ENCODE assay signal across 14 cellular contexts in genomic region chr11:104352036-104352435, GRCh38.
DNase-seq lines count a peak whose midpoint lies in the region; TF ChIP-seq lines count a peak whose summit lies in the region.
"Had no signal": no experiment of that assay in that cellular context is flagged by ENCODE, and none has a peak within 500 bp of the region (broad histone marks: within the 10 kb centered on the region; RNA-seq: fewer than 3 reads in every experiment).

No MANE protein-coding gene starts in this region.

- H3K79me2 ChIP-seq in mammary epithelial cell (ENCODE audit: insufficient read depth, low read length) = no peaks in the 10 kb centered on the region

- H3K36me3 ChIP-seq in mammary epithelial cell (ENCODE audit: insufficient read depth, low read length) = no peaks in the 10 kb centered on the region

- dilution Hi-C loops in mammary epithelial cell (cut with HindIII; ENCODE audit: low sequenced_read_pairs) = no loop called here

- H3K4me2 ChIP-seq in mammary epithelial cell (ENCODE audit: insufficient read depth, low read depth, low read length) = no peak overlapping the region

- peak in 2 of 3 experiments; percentile 16 to 28 for DNase-seq in NCI-H1417 (lab: John Stamatoyannopoulos, UW)
- no peak for DNase-seq in NCI-H1417 treated with DMSO at 0.1 percent for 48 hours (lab: John Stamatoyannopoulos, UW)
- peak; percentile 14 for DNase-seq in NCI-H510A (lab: John Stamatoyannopoulos, UW)
- DNase-seq in mammary epithelial cell = peak; percentile 30
- peak; percentile 52 for DNase-seq in renal cortical epithelial cell (ENCODE audit: low read depth)
- DNase-seq in effector CD4-positive, alpha-beta T cell = no peak
- no peak for DNase-seq in hepatic stellate cell (ENCODE audit: low spot score)
- DNase-seq in retina = no peak
- DNase-seq: C1 segment of cervical spinal cord; H9; Kasumi-1; NCI-H146; NK-92 treated with Interleukin-12 subunit alpha and Interleukin-12 subunit beta, amount 100 ng/mL, for 24 hours; OCI-M1 had no signal

- TF ChIP-seq CTCF in mammary epithelial cell (conservative IDR thresholded peaks at IDR 0.05 in 1 of 2, IDR thresholded peaks at IDR 0.05 in 1 of 2; ENCODE audit: extremely low read depth in 1 of 2, insufficient read depth in 1 of 2, low read depth in 1 of 2, low read length in 2 of 2) = no peak

- in situ Hi-C loops in mammary epithelial cell (cut with MboI; ENCODE audit: low sequenced_read_pairs in 2 of 2) = no loop called here

- peaks cover 2% of the 10 kb centered on the region for H3K9me3 ChIP-seq in mammary epithelial cell (replicated peaks; ENCODE audit: insufficient read depth, low read length)

- BruUV-seq in mammary epithelial cell (replicated peaks; lab: Mats Ljungman, UMichigan) = no TSS peak

- no peak overlapping the region for H3K9ac ChIP-seq in mammary epithelial cell (ENCODE audit: insufficient read depth, low read length)

- no peaks in the 10 kb centered on the region for H3K27me3 ChIP-seq in mammary epithelial cell (ENCODE audit: insufficient read depth, low read length)

- H2AFZ ChIP-seq in mammary epithelial cell (ENCODE audit: low read depth, low read length) = no peak overlapping the region

- H3K4me3 ChIP-seq in mammary epithelial cell (replicated peaks in 1 of 3; ENCODE audit: insufficient read depth in 1 of 3, low read depth in 2 of 3, low read length in 3 of 3) = no peak overlapping the region

- no peak overlapping the region for H3K27ac ChIP-seq in mammary epithelial cell (ENCODE audit: insufficient read depth, low read depth, low read length)

- CTCF ChIA-PET in mammary epithelial cell (lab: Charles Lee; ENCODE audit: low non-redundant PET) = no interaction called here

- H4K20me1 ChIP-seq in mammary epithelial cell (ENCODE audit: insufficient read depth, low read length) = no peaks in the 10 kb centered on the region

- WGBS in mammary epithelial cell (ENCODE audit: low coverage, missing lambda C conversion rate) = 74% methylated on average over 4 of the region's 4 CpGs

- H3K4me1 ChIP-seq in mammary epithelial cell (ENCODE audit: insufficient read depth, low read length) = no peaks in the 10 kb centered on the region

- intact Hi-C loops in mammary epithelial cell (cut with micrococcal nuclease) = no loop called here

Comparison
In these comparisons a context has a peak if more than half of its experiments do, and no peak if none do; other contexts are left out.
1. DNase-seq: peak in NCI-H1417 (2 of 3), NCI-H510A (single experiment), mammary epithelial cell (single experiment) and renal cortical epithelial cell (single experiment); none in NCI-H1417 treated with DMSO at 0.1 percent for 48 hours (single experiment), effector CD4-positive, alpha-beta T cell (single experiment), hepatic stellate cell (single experiment) and retina (single experiment).